In genomic region chr1:164768045-164768402, GRCh38 we compare ENCODE assay signal across 14 cellular contexts.
A peak's percentile ranks its signal among the peaks of the same experiment; 100 is the strongest.
DNase-seq lines count a peak whose midpoint lies in the region; ATAC-seq and TF ChIP-seq lines count a peak whose summit lies in the region.
"Had no signal": no experiment of that assay in that cellular context is flagged by ENCODE, and none has a peak within 500 bp of the region (broad histone marks: within the 10 kb centered on the region; RNA-seq: fewer than 3 reads in every experiment).

No MANE protein-coding gene starts in this region.

- H3K9me3 ChIP-seq in lung (ENCODE audit: control insufficient read depth in 2 of 2, insufficient read depth in 1 of 2, low read length in 1 of 2) (no peaks in the 10 kb centered on the region), tibial artery (no peaks in the 10 kb centered on the region)

- 75 to 86% methylated on average over 2 of the region's 2 CpGs for WGBS in lung, 2 donors

- H3K36me3 ChIP-seq in lung (ENCODE audit: control insufficient read depth in 2 of 2, insufficient read depth in 2 of 2, low read length in 2 of 2), result no peaks in the 10 kb centered on the region
- H3K36me3 ChIP-seq in tibial artery, result no peaks in the 10 kb centered on the region

- H3K4me1 ChIP-seq in lung (ENCODE audit: control insufficient read depth in 2 of 2, insufficient read depth in 2 of 2, low read length in 2 of 2) (peaks cover 3 to 36% of the 10 kb centered on the region in 2 donors), tibial artery (peaks cover 0 to 84% (median 64%) of the 10 kb centered on the region in 4 donors)

- TF ChIP-seq CTCF in lung (IDR thresholded peaks at IDR 0.05; ENCODE audit: control extremely low read depth, extremely low read depth) (no peak), tibial artery (IDR thresholded peaks at IDR 0.05) (no peak)

- H3K27me3 ChIP-seq in lung (ENCODE audit: control insufficient read depth, insufficient read depth) (no peaks in the 10 kb centered on the region), tibial artery (no peaks in the 10 kb centered on the region)

- intact Hi-C loops in tibial artery (cut with DNase I; ENCODE audit: low total_unique reads), result no loop called here

- H3K27ac ChIP-seq in lung (ENCODE audit: low read depth in 1 of 2, low read length in 1 of 2) (peak overlapping the region; percentile 11 to 62), tibial artery (peak overlapping the region; percentile 62 to 72)

- DNase-seq in M059J (ENCODE audit: low read depth) (peak; percentile 38), astrocyte of the hippocampus (ENCODE audit: low read depth, low spot score) (peak; percentile 60), lung (ENCODE audit: low spot score) (no peak), tibial artery (no peak), C1 segment of cervical spinal cord (lab: John Stamatoyannopoulos, UW) (no peak), UCSD-AML1 (lab: John Stamatoyannopoulos, UW; ENCODE audit: unreplicated experiment) (no peak)
- DNase-seq: CD8-positive, alpha-beta T cell; effector CD4-positive, alpha-beta T cell; MV-4-11; posterior cingulate gyrus; stimulated activated CD4-positive, alpha-beta T cell treated with anti-CD3 and anti-CD28 coated beads, Interleukin-4, amount 100 ng/mL, for 1 hour; stimulated activated naive B cell treated with anti-CD40 and anti-IgM and Interleukin-4, amounts not matched to agents 10 μg/mL and 1 μg/mL and 100 μg/mL, for 72 hours; T-helper 1 cell had no signal

- no peak overlapping the region for H3K4me3 ChIP-seq in lung
- H3K4me3 ChIP-seq in tibial artery, result no peak overlapping the region

- ATAC-seq in lung (ENCODE audit: insufficient read depth, low FRiP score), result no peak
- no peak for ATAC-seq in HG03045 (IDR thresholded peaks at IDR 0.05; ENCODE audit: unreplicated experiment)
- ATAC-seq: CD8-positive, alpha-beta T cell; stimulated activated naive B cell treated with anti-CD40 and anti-IgM and Interleukin-4, amounts not matched to agents 10 μg/mL and 1 μg/mL and 100 μg/mL, for 72 hours had no signal

Comparison
In these comparisons a context has a peak if more than half of its experiments do, and no peak if none do; other contexts are left out.
1. DNase-seq: peak in M059J (single experiment) and astrocyte of the hippocampus (single experiment); none in lung (single experiment), tibial artery (0 of 2), C1 segment of cervical spinal cord (0 of 14) and UCSD-AML1 (single experiment).